ENCODE assay signal across 10 cellular contexts in genomic region chr20:46027245-46027853, GRCh38. TPM values are rescaled to one million over a fixed set of nuclear protein-coding genes. Genes with fewer than 3 reads are reported as not detected.
DNase-seq lines count a peak whose midpoint lies in the region; ATAC-seq, FAIRE-seq and TF ChIP-seq lines count a peak whose summit lies in the region.
"Had no signal": no experiment of that assay in that cellular context is flagged by ENCODE, and none has a peak within 500 bp of the region (broad histone marks: within the 10 kb centered on the region; RNA-seq: fewer than 3 reads in every experiment).

No MANE protein-coding gene starts in this region.

- intact Hi-C loops in HepG2 (cut with micrococcal nuclease; ENCODE audit: unreplicated experiment) = no loop called here

- H3K27me3 Mint-ChIP-seq in astrocyte (ENCODE audit: low read depth, unreplicated experiment) = peaks cover 77% of the 10 kb centered on the region

- H3K27ac ChIP-seq in DND-41 (ENCODE audit: low read length) = no peak overlapping the region
- H3K27ac ChIP-seq in astrocyte (ENCODE audit: low read depth, low read length) = no peak overlapping the region
- H3K27ac ChIP-seq in HepG2 (ENCODE audit: extremely low read length, insufficient read depth, low read length) = no peak overlapping the region
- H3K27ac ChIP-seq: stomach had no signal

- H3K36me3 Mint-ChIP-seq in astrocyte (ENCODE audit: low read depth, unreplicated experiment) = peaks cover 6% of the 10 kb centered on the region

- TF ChIP-seq CTCF in DND-41 (IDR thresholded peaks at IDR 0.05; ENCODE audit: borderline replicate concordance, extremely low read depth, low read length, poor library complexity, severe bottlenecking) (no peak), astrocyte (IDR thresholded peaks at IDR 0.05; ENCODE audit: insufficient read depth, low read depth, low read length) (no peak), HepG2 (CRISPR knock-in tag; IDR thresholded peaks at IDR 0.05) (no peak)

- no peak for TF ChIP-seq RAD21 in HepG2 (CRISPR knock-in tag; IDR thresholded peaks at IDR 0.05)

- DNase-seq in DND-41 (peak; percentile 63), HuH-7.5 (ENCODE audit: low spot score) (peak; percentile 77), astrocyte (ENCODE audit: low read depth) (peak; percentile 36), HepG2 (ENCODE audit: low spot score) (peak; percentile 63), GF-D8 (lab: John Stamatoyannopoulos, UW) (no peak), NCI-H2029 (lab: John Stamatoyannopoulos, UW) (no peak), GM12891 (ENCODE audit: insufficient read length, low spot score) (no peak)
- no peak for DNase-seq in stimulated activated CD4-positive, alpha-beta T cell treated with anti-CD3 and anti-CD28 coated beads, Interleukin-2, amount 100 ng/mL, for 24 hours
- DNase-seq: NCI-H2171 treated with DMSO at 0.1 percent for 48 hours, stomach had no signal

- H3K27me3 ChIP-seq in DND-41 (ENCODE audit: insufficient read depth, low read length, poor library complexity) = no peaks in the 10 kb centered on the region
- peaks cover 43% of the 10 kb centered on the region for H3K27me3 ChIP-seq in astrocyte (ENCODE audit: insufficient read depth, low read length)
- H3K27me3 ChIP-seq in HepG2 (ENCODE audit: control insufficient read depth in 1 of 2, insufficient read depth in 2 of 2, low read length in 2 of 2) = peaks cover 5 to 20% of the 10 kb centered on the region in 2 experiments; a peak in 4 of 5 replicates

- in situ Hi-C loops in HepG2 (cut with HindIII; ENCODE audit: extremely low pct_ligation_motif_present, low pct_unique_long_range_greater_than_20kb) = loop anchor here (10.0 kb wide), 1 partner anchor 147 kb away; no protein-coding TSS in a partner anchor

- CTCF ChIA-PET in HepG2 (lab: Yijun Ruan, JAX; ENCODE audit: low intra/inter-chr PET ratio, low total read pairs) = no interaction called here

- BruUV-seq in HepG2 (replicated peaks; lab: Mats Ljungman, UMichigan) = no TSS peak

- TF ChIP-seq POLR2A in HepG2 (IDR thresholded peaks at IDR 0.05; ENCODE audit: insufficient read depth in 1 of 2, low read depth in 2 of 2, low read length in 2 of 2) (no peak), GM12891 (IDR thresholded peaks at IDR 0.05; ENCODE audit: low read depth, low read length) (no peak)

- WGBS in HepG2 (ENCODE audit: low lambda C conversion rate) = 13% methylated on average over 4 of the region's 4 CpGs

- no peak overlapping the region for H3K4me3 ChIP-seq in DND-41 (ENCODE audit: low read depth in 1 of 2, low read length in 2 of 2)
- H3K4me3 ChIP-seq in astrocyte (ENCODE audit: insufficient read depth, low read depth, low read length) = no peak overlapping the region
- no peak overlapping the region for H3K4me3 ChIP-seq in HepG2 (replicated peaks in 1 of 3; ENCODE audit: insufficient read depth in 1 of 3, low read depth in 2 of 3, low read length in 3 of 3)
- H3K4me3 ChIP-seq: stomach had no signal

- no peak overlapping the region for H3K27ac Mint-ChIP-seq in astrocyte (ENCODE audit: unreplicated experiment)

- no peaks in the 10 kb centered on the region for H3K79me2 ChIP-seq in DND-41 (ENCODE audit: insufficient read depth, low read length)
- no peaks in the 10 kb centered on the region for H3K79me2 ChIP-seq in astrocyte (ENCODE audit: insufficient read depth, low read length)
- no peaks in the 10 kb centered on the region for H3K79me2 ChIP-seq in HepG2 (ENCODE audit: insufficient read depth, low read length)

- H2AFZ ChIP-seq in DND-41 (ENCODE audit: low read depth, low read length) = no peak overlapping the region
- no peak overlapping the region for H2AFZ ChIP-seq in astrocyte (ENCODE audit: low read depth, low read length)
- H2AFZ ChIP-seq in HepG2 (ENCODE audit: low read length) = no peak overlapping the region

- H4K20me1 ChIP-seq in DND-41 (ENCODE audit: insufficient read depth, low read length) (peaks cover 63% of the 10 kb centered on the region), astrocyte (ENCODE audit: insufficient read depth, low read length) (peaks cover 4% of the 10 kb centered on the region), HepG2 (ENCODE audit: insufficient read depth, low read length) (peaks cover 33% of the 10 kb centered on the region)

- H3K4me1 Mint-ChIP-seq in astrocyte (ENCODE audit: low read depth, unreplicated experiment) = no peaks in the 10 kb centered on the region

- POLR2A ChIA-PET in HepG2 (lab: Yijun Ruan, JAX) = no interaction called here

- TF ChIP-seq EP300 in HepG2 (IDR thresholded peaks at IDR 0.05; ENCODE audit: low read depth in 2 of 2, low read length in 2 of 2) (no peak), HepG2 (CRISPR knock-in tag; IDR thresholded peaks at IDR 0.05; ENCODE audit: borderline replicate concordance) (no peak)

- H3K9me3 ChIP-seq in DND-41 (ENCODE audit: insufficient read depth, low read length, severe bottlenecking) = no peaks in the 10 kb centered on the region
- no peaks in the 10 kb centered on the region for H3K9me3 ChIP-seq in astrocyte (ENCODE audit: insufficient read depth, low read depth, low read length)
- no peaks in the 10 kb centered on the region for H3K9me3 ChIP-seq in HepG2 (ENCODE audit: low read length)

- H3K4me3 Mint-ChIP-seq in astrocyte (ENCODE audit: unreplicated experiment) = no peak overlapping the region

- H3K4me2 ChIP-seq in DND-41 (ENCODE audit: insufficient read depth, low read length) (no peak overlapping the region), astrocyte (ENCODE audit: low read length) (no peak overlapping the region), HepG2 (ENCODE audit: low read depth, low read length) (no peak overlapping the region)

- ATAC-seq in DND-41 (ENCODE audit: insufficient read depth, low read depth) (peak; percentile 69), HepG2 (peak; percentile 6; the same call in 2 of the 3 replicates)

- FAIRE-seq in astrocyte (lab: Jason Lieb, UNC) (no peak), HepG2 (lab: Jason Lieb, UNC) (no peak), GM12891 (lab: Jason Lieb, UNC) (no peak)

- H3K9me3 Mint-ChIP-seq in astrocyte (ENCODE audit: unreplicated experiment) = no peaks in the 10 kb centered on the region

- H3K4me1 ChIP-seq in DND-41 (ENCODE audit: insufficient read depth, low read length) = peaks cover 5% of the 10 kb centered on the region
- no peaks in the 10 kb centered on the region for H3K4me1 ChIP-seq in astrocyte (ENCODE audit: insufficient read depth, low read length)
- peaks cover 4% of the 10 kb centered on the region for H3K4me1 ChIP-seq in HepG2 (ENCODE audit: insufficient read depth, low read length)

- no peaks in the 10 kb centered on the region for H3K36me3 ChIP-seq in DND-41 (ENCODE audit: insufficient read depth, low read length)
- H3K36me3 ChIP-seq in astrocyte (ENCODE audit: insufficient read depth, low read length) = no peaks in the 10 kb centered on the region
- no peaks in the 10 kb centered on the region for H3K36me3 ChIP-seq in HepG2 (replicated peaks in 1 of 2; ENCODE audit: control insufficient read depth in 1 of 2, insufficient read depth in 2 of 2, low read length in 2 of 2)
- H3K36me3 ChIP-seq: stomach had no signal

- no peak overlapping the region for H3K9ac ChIP-seq in DND-41 (ENCODE audit: low read depth, low read length)
- H3K9ac ChIP-seq in astrocyte (ENCODE audit: low read length) = no peak overlapping the region
- H3K9ac ChIP-seq in HepG2 (ENCODE audit: insufficient read depth, low read depth, low read length) = no peak overlapping the region

RNA-seq across cellular contexts. Expression of gene SLC12A5, which starts 1.7 kb away (rescaled TPM):
- 14.6 and 15.2 TPM in 2 replicates for total RNA-seq in astrocyte
- total RNA-seq in HepG2 (2016; rRNA removed; fragmentation: Illumina TruSeq; extraction: Trizol) = 5.3 and 5.4 TPM in 2 replicates
- 2.8 and 4.0 TPM in 2 replicates for total RNA-seq in HepG2 (2016; cell fraction: cytosol; rRNA removed; fragmentation: Illumina TruSeq; extraction: Trizol; ENCODE audit: low read depth)
- 4.2 and 4.4 TPM in 2 replicates for total RNA-seq in HepG2 (2016; cell fraction: insoluble cytoplasmic fraction; rRNA removed; fragmentation: Illumina TruSeq; extraction: Trizol)
- 3.5 and 4.1 TPM in 2 replicates for total RNA-seq in HepG2 (2016; cell fraction: membrane; rRNA removed; fragmentation: Illumina TruSeq; extraction: Trizol)
- 3.0 and 3.9 TPM in 2 replicates for total RNA-seq in HepG2 (2016; cell fraction: nucleus; rRNA removed; fragmentation: Illumina TruSeq; extraction: Trizol)
- 4.3 and 5.6 TPM in 2 replicates for polyA plus RNA-seq in HepG2 (2011; rRNA removed)
- polyA plus RNA-seq in HepG2 (2011; cell fraction: cytosol; rRNA removed) = 4.5 and 6.3 TPM in 2 replicates
- 6.0 and 6.2 TPM in 2 replicates for polyA plus RNA-seq in HepG2 (2011; cell fraction: nucleus; rRNA removed)
- polyA plus RNA-seq in HepG2 (2012) = 12.9 and 15.9 TPM in 2 replicates
- 27.8 and 30.6 TPM in 2 replicates for polyA plus RNA-seq in HepG2 (2016; cell fraction: cytosol; fragmentation: Illumina TruSeq; extraction: Trizol; ENCODE audit: low read depth)
- 18.0 and 19.7 TPM in 2 replicates for polyA plus RNA-seq in HepG2 (2016; cell fraction: insoluble cytoplasmic fraction; fragmentation: Illumina TruSeq; extraction: Trizol; ENCODE audit: low read depth)
- polyA plus RNA-seq in HepG2 (2016; cell fraction: membrane; fragmentation: Illumina TruSeq; extraction: Trizol; ENCODE audit: low read depth) = 33.5 and 42.8 TPM in 2 replicates
- polyA plus RNA-seq in HepG2 (2016; cell fraction: nucleus; fragmentation: Illumina TruSeq; extraction: Trizol; ENCODE audit: insufficient read depth, low read depth) = 14.1 and 18.5 TPM in 2 replicates
- polyA minus RNA-seq in HepG2 (2011; rRNA and poly(A)+ RNA removed; ENCODE audit: low replicate concordance) = 2.3 and 2.5 TPM in 2 replicates
- 1.7 and 1.8 TPM in 2 replicates for polyA minus RNA-seq in HepG2 (2011; cell fraction: cytosol; rRNA and poly(A)+ RNA removed)
- 3.5 and 3.7 TPM in 2 replicates for polyA minus RNA-seq in HepG2 (2011; cell fraction: nucleus; rRNA and poly(A)+ RNA removed)
- polyA plus RNA-seq in GM12891 (2012; ENCODE audit: low read depth, missing spikeins) = 8.8 TPM

RNA-seq across cellular contexts. Expression of gene MMP9, which starts 18.6 kb away (rescaled TPM):
- total RNA-seq in astrocyte (12.0 and 18.7 TPM in 2 replicates), HepG2 (2016; rRNA removed; fragmentation: Illumina TruSeq; extraction: Trizol) (not detected in 2 replicates)
- total RNA-seq in HepG2 (2016; cell fraction: cytosol; rRNA removed; fragmentation: Illumina TruSeq; extraction: Trizol; ENCODE audit: low read depth) = not detected in 2 replicates
- 0.06 TPM in 1 of 2 replicates, not detected in the other for total RNA-seq in HepG2 (2016; cell fraction: insoluble cytoplasmic fraction; rRNA removed; fragmentation: Illumina TruSeq; extraction: Trizol)
- not detected in 2 replicates for total RNA-seq in HepG2 (2016; cell fraction: membrane; rRNA removed; fragmentation: Illumina TruSeq; extraction: Trizol)
- total RNA-seq in HepG2 (2016; cell fraction: nucleus; rRNA removed; fragmentation: Illumina TruSeq; extraction: Trizol) = not detected in 2 replicates
- polyA plus RNA-seq in HepG2 (2011; rRNA removed) = 0.03 TPM in 1 of 2 replicates, not detected in the other
- 0.04 TPM in 1 of 2 replicates, not detected in the other for polyA plus RNA-seq in HepG2 (2011; cell fraction: cytosol; rRNA removed)
- polyA plus RNA-seq in HepG2 (2011; cell fraction: nucleus; rRNA removed) = not detected in 2 replicates
- polyA plus RNA-seq in HepG2 (2012) = not detected in 2 replicates
- polyA plus RNA-seq in HepG2 (2016; cell fraction: cytosol; fragmentation: Illumina TruSeq; extraction: Trizol; ENCODE audit: low read depth) = not detected in 2 replicates
- polyA plus RNA-seq in HepG2 (2016; cell fraction: insoluble cytoplasmic fraction; fragmentation: Illumina TruSeq; extraction: Trizol; ENCODE audit: low read depth) = not detected in 2 replicates
- polyA plus RNA-seq in HepG2 (2016; cell fraction: membrane; fragmentation: Illumina TruSeq; extraction: Trizol; ENCODE audit: low read depth) = not detected in 2 replicates
- not detected in 2 replicates for polyA plus RNA-seq in HepG2 (2016; cell fraction: nucleus; fragmentation: Illumina TruSeq; extraction: Trizol; ENCODE audit: insufficient read depth, low read depth)
- polyA minus RNA-seq in HepG2 (2011; rRNA and poly(A)+ RNA removed; ENCODE audit: low replicate concordance) = not detected in 2 replicates
- polyA minus RNA-seq in HepG2 (2011; cell fraction: cytosol; rRNA and poly(A)+ RNA removed) = not detected in 2 replicates
- polyA minus RNA-seq in HepG2 (2011; cell fraction: nucleus; rRNA and poly(A)+ RNA removed) = not detected in 2 replicates
- 0.72 TPM for polyA plus RNA-seq in GM12891 (2012; ENCODE audit: low read depth, missing spikeins)

RNA-seq across cellular contexts. Expression of gene ZNF335, which starts 55.3 kb away (rescaled TPM):
- total RNA-seq in astrocyte (18.2 and 18.6 TPM in 2 replicates), HepG2 (2016; rRNA removed; fragmentation: Illumina TruSeq; extraction: Trizol) (6.0 and 13.7 TPM in 2 replicates)
- total RNA-seq in HepG2 (2016; cell fraction: cytosol; rRNA removed; fragmentation: Illumina TruSeq; extraction: Trizol; ENCODE audit: low read depth) = 4.5 and 4.7 TPM in 2 replicates
- total RNA-seq in HepG2 (2016; cell fraction: insoluble cytoplasmic fraction; rRNA removed; fragmentation: Illumina TruSeq; extraction: Trizol) = 5.0 and 12.7 TPM in 2 replicates
- 6.7 and 7.0 TPM in 2 replicates for total RNA-seq in HepG2 (2016; cell fraction: membrane; rRNA removed; fragmentation: Illumina TruSeq; extraction: Trizol)
- total RNA-seq in HepG2 (2016; cell fraction: nucleus; rRNA removed; fragmentation: Illumina TruSeq; extraction: Trizol) = 18.8 and 22.0 TPM in 2 replicates
- polyA plus RNA-seq in HepG2 (2011; rRNA removed) = 9.7 and 12.3 TPM in 2 replicates
- 3.3 and 4.6 TPM in 2 replicates for polyA plus RNA-seq in HepG2 (2011; cell fraction: cytosol; rRNA removed)
- polyA plus RNA-seq in HepG2 (2011; cell fraction: nucleus; rRNA removed) = 62.4 and 81.3 TPM in 2 replicates
- polyA plus RNA-seq in HepG2 (2012) = 5.7 and 8.0 TPM in 2 replicates
- 1.5 TPM in 2 replicates for polyA plus RNA-seq in HepG2 (2016; cell fraction: cytosol; fragmentation: Illumina TruSeq; extraction: Trizol; ENCODE audit: low read depth)
- 5.1 and 7.0 TPM in 2 replicates for polyA plus RNA-seq in HepG2 (2016; cell fraction: insoluble cytoplasmic fraction; fragmentation: Illumina TruSeq; extraction: Trizol; ENCODE audit: low read depth)
- polyA plus RNA-seq in HepG2 (2016; cell fraction: membrane; fragmentation: Illumina TruSeq; extraction: Trizol; ENCODE audit: low read depth) = 2.9 and 3.1 TPM in 2 replicates
- polyA plus RNA-seq in HepG2 (2016; cell fraction: nucleus; fragmentation: Illumina TruSeq; extraction: Trizol; ENCODE audit: insufficient read depth, low read depth) = 40.5 and 45.7 TPM in 2 replicates
- polyA minus RNA-seq in HepG2 (2011; rRNA and poly(A)+ RNA removed; ENCODE audit: low replicate concordance) = 32.3 and 35.8 TPM in 2 replicates
- polyA minus RNA-seq in HepG2 (2011; cell fraction: cytosol; rRNA and poly(A)+ RNA removed) = 3.4 and 4.0 TPM in 2 replicates
- polyA minus RNA-seq in HepG2 (2011; cell fraction: nucleus; rRNA and poly(A)+ RNA removed) = 42.4 and 45.0 TPM in 2 replicates
- 13.5 TPM for polyA plus RNA-seq in GM12891 (2012; ENCODE audit: low read depth, missing spikeins)

Comparison
In these comparisons a context has a peak if more than half of its experiments do, and no peak if none do; other contexts are left out.
1. DNase-seq: peak in DND-41 (single experiment), HuH-7.5 (single experiment), astrocyte (single experiment) and HepG2 (single experiment); none in GF-D8 (single experiment), NCI-H2029 (single experiment), GM12891 (single experiment) and stimulated activated CD4-positive, alpha-beta T cell treated with anti-CD3 and anti-CD28 coated beads, Interleukin-2, amount 100 ng/mL, for 24 hours (0 of 2).
2. RNA of gene MMP9, which starts 18.6 kb away (total RNA-seq): 12.0 to 18.7 TPM in astrocyte; 0.06 TPM in HepG2; every median in the first group is over 10 times any median in the second.